Comparison of ENCODE assay signal across 16 cellular contexts in the genomic region with DNA sequence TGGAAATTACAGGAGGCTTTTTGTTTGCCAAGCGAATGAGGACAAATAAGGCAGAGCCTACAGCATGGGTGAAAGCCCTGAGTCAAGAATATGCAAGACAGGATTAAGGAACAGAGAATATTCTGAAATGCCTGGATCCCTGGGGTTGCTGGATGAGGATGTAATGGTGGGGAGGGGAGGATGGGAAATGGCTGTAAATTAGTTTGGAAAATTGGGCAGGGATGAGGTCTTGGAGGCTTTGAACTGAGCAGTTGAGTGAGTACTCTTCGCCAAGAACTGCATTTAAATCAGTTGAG.
"Had no signal": no experiment of that assay in that cellular context is flagged by ENCODE, and none has a peak within 500 bp of the region (broad histone marks: within the 10 kb centered on the region; RNA-seq: fewer than 3 reads in every experiment).

No MANE protein-coding gene starts in this region.

- H3K4me3 ChIP-seq: cardiac muscle cell, esophagus muscularis mucosa, thoracic aorta had no signal

- H3K9me3 Mint-ChIP-seq: activated CD4-positive, alpha-beta memory T cell treated with anti-CD3 and anti-CD28 coated beads, Interleukin-2, amount 10 ng/mL, durations not matched to agents 7 days and 5 days; activated naive CD4-positive, alpha-beta T cell treated with anti-CD3 and anti-CD28 coated beads, Interleukin-2, amount 10 ng/mL, durations not matched to agents 7 days and 5 days; activated T-cell treated with anti-CD3 and anti-CD28 coated beads, Interleukin-2, amount 50 U/mL, for 24 hours; natural killer cell; stimulated activated naive CD8-positive, alpha-beta T cell treated with anti-CD3 and anti-CD28 coated beads, Interleukin-15, amount 100 ng/mL, for 72 hours had no signal

- H3K27me3 ChIP-seq: cardiac muscle cell, esophagus muscularis mucosa had no signal

- DNase-seq: activated CD4-positive, alpha-beta memory T cell treated with anti-CD3 and anti-CD28 coated beads, Interleukin-2, amount 10 ng/mL, durations not matched to agents 7 days and 5 days; activated CD4-positive, CD25-positive, alpha-beta regulatory T cell treated with anti-CD3 and anti-CD28 coated beads, Interleukin-2, amount 50 U/mL, for 72 hours; activated naive CD4-positive, alpha-beta T cell treated with anti-CD3 and anti-CD28 coated beads, Interleukin-2, amount 10 ng/mL, durations not matched to agents 7 days and 5 days; activated T-cell treated with anti-CD3 and anti-CD28 coated beads, Interleukin-2, amount 50 U/mL, for 24 hours; kidney glomerular epithelial cell; mesenchymal stem cell; natural killer cell; occipital lobe; stimulated activated CD4-positive, alpha-beta T cell treated with anti-CD3 and anti-CD28 coated beads, Interleukin-1b, Interleukin-23, amount 100 ng/mL, for 48 hours; stimulated activated naive CD8-positive, alpha-beta T cell treated with anti-CD3 and anti-CD28 coated beads, Interleukin-15, amount 100 ng/mL, for 72 hours had no signal

- H3K36me3 Mint-ChIP-seq: activated naive CD4-positive, alpha-beta T cell treated with anti-CD3 and anti-CD28 coated beads, Interleukin-2, amount 10 ng/mL, durations not matched to agents 7 days and 5 days; natural killer cell had no signal

- H3K4me1 Mint-ChIP-seq: activated CD4-positive, alpha-beta memory T cell treated with anti-CD3 and anti-CD28 coated beads, Interleukin-2, amount 10 ng/mL, durations not matched to agents 7 days and 5 days; activated naive CD4-positive, alpha-beta T cell treated with anti-CD3 and anti-CD28 coated beads, Interleukin-2, amount 10 ng/mL, durations not matched to agents 7 days and 5 days; natural killer cell; stimulated activated naive CD8-positive, alpha-beta T cell treated with anti-CD3 and anti-CD28 coated beads, Interleukin-15, amount 100 ng/mL, for 72 hours had no signal

- FAIRE-seq: astrocyte, colon, urothelium cell line had no signal

- H3K4me3 Mint-ChIP-seq: activated CD4-positive, alpha-beta memory T cell treated with anti-CD3 and anti-CD28 coated beads, Interleukin-2, amount 10 ng/mL, durations not matched to agents 7 days and 5 days; activated naive CD4-positive, alpha-beta T cell treated with anti-CD3 and anti-CD28 coated beads, Interleukin-2, amount 10 ng/mL, durations not matched to agents 7 days and 5 days; activated T-cell treated with anti-CD3 and anti-CD28 coated beads, Interleukin-2, amount 50 U/mL, for 24 hours; natural killer cell; stimulated activated naive CD8-positive, alpha-beta T cell treated with anti-CD3 and anti-CD28 coated beads, Interleukin-15, amount 100 ng/mL, for 72 hours had no signal

- H3K27ac Mint-ChIP-seq: activated CD4-positive, alpha-beta memory T cell treated with anti-CD3 and anti-CD28 coated beads, Interleukin-2, amount 10 ng/mL, durations not matched to agents 7 days and 5 days; activated naive CD4-positive, alpha-beta T cell treated with anti-CD3 and anti-CD28 coated beads, Interleukin-2, amount 10 ng/mL, durations not matched to agents 7 days and 5 days; activated T-cell treated with anti-CD3 and anti-CD28 coated beads, Interleukin-2, amount 50 U/mL, for 24 hours; natural killer cell had no signal

- H3K27ac ChIP-seq: cardiac muscle cell, esophagus muscularis mucosa, thoracic aorta had no signal
